ENCODE assay signal across 16 cellular contexts in genomic region chr19:40419780-40420179, GRCh38. TPM values are rescaled to one million over a fixed set of nuclear protein-coding genes. Genes with fewer than 3 reads are reported as not detected.
A peak's percentile ranks its signal among the peaks of the same experiment; 100 is the strongest.
DNase-seq lines count a peak whose midpoint lies in the region; ATAC-seq, FAIRE-seq and TF ChIP-seq lines count a peak whose summit lies in the region.
"Had no signal": no experiment of that assay in that cellular context is flagged by ENCODE, and none has a peak within 500 bp of the region (broad histone marks: within the 10 kb centered on the region; RNA-seq: fewer than 3 reads in every experiment).

No MANE protein-coding gene starts in this region.

- no peaks in the 10 kb centered on the region for H4K20me1 ChIP-seq in GM23338 (replicated peaks; ENCODE audit: insufficient read depth)
- peaks cover 18% of the 10 kb centered on the region for H4K20me1 ChIP-seq in astrocyte (ENCODE audit: insufficient read depth, low read length)

- peaks cover 47% of the 10 kb centered on the region for H3K4me1 Mint-ChIP-seq in T-helper 1 cell treated with Interleukin-12 subunit alpha and Interleukin-12 subunit beta and Interleukin-4 antibody, amounts not matched to agents 30 μg/mL and 1 μg/mL, for 36 hours (ENCODE audit: low read depth)
- peaks cover 29% of the 10 kb centered on the region for H3K4me1 Mint-ChIP-seq in GM23338
- H3K4me1 Mint-ChIP-seq in astrocyte (ENCODE audit: low read depth, unreplicated experiment): peaks cover 14% of the 10 kb centered on the region
- H3K4me1 Mint-ChIP-seq in neural crest cell: peaks cover 29% of the 10 kb centered on the region

- TF ChIP-seq EP300 in tibial nerve (IDR thresholded peaks at IDR 0.05): no peak
- no peak for TF ChIP-seq EP300 in sigmoid colon (IDR thresholded peaks at IDR 0.05)

- H3K36me3 ChIP-seq in GM23338 (ENCODE audit: insufficient read depth) (no peaks in the 10 kb centered on the region), astrocyte (ENCODE audit: insufficient read depth, low read length) (peaks cover 10% of the 10 kb centered on the region), tibial nerve (peaks cover 0 to 13% (median 7%) of the 10 kb centered on the region in 3 donors), sigmoid colon (peaks cover 6 to 12% (median 9%) of the 10 kb centered on the region in 4 donors)

- H3K4me2 ChIP-seq in GM23338 (no peak overlapping the region), astrocyte (ENCODE audit: low read length) (no peak overlapping the region)

- no peak overlapping the region for H3K4me3 ChIP-seq in GM23338
- H3K4me3 ChIP-seq in astrocyte (ENCODE audit: insufficient read depth, low read depth, low read length): no peak overlapping the region
- no peak overlapping the region for H3K4me3 ChIP-seq in tibial nerve
- H3K4me3 ChIP-seq in sigmoid colon: no peak overlapping the region
- H3K4me3 ChIP-seq: GM12878 had no signal

- H3K27ac ChIP-seq in GM23338 (ENCODE audit: low read depth) (no peak overlapping the region), astrocyte (ENCODE audit: low read depth, low read length) (no peak overlapping the region), tibial nerve (peak overlapping the region in 2 of 4 donors; percentile 95 to 100), sigmoid colon (no peak overlapping the region)
- H3K27ac ChIP-seq: foreskin keratinocyte had no signal

- whole genome bisulfite sequencing in tibial nerve, 2 donors: 91 to 94% methylated on average over 5 of the region's 5 CpGs
- WGBS in sigmoid colon, 2 donors: 83 to 87% methylated on average over 5 of the region's 5 CpGs

- TF ChIP-seq CTCF in GM23338 (conservative IDR thresholded peaks at IDR 0.05; ENCODE audit: low read depth in 2 of 2) (no peak), astrocyte (IDR thresholded peaks at IDR 0.05; ENCODE audit: insufficient read depth, low read depth, low read length) (no peak), neural crest cell (conservative IDR thresholded peaks at IDR 0.05) (no peak), tibial nerve (IDR thresholded peaks at IDR 0.05) (no peak), sigmoid colon (IDR thresholded peaks at IDR 0.05) (no peak)

- no peak for FAIRE-seq in astrocyte (lab: Jason Lieb, UNC)
- FAIRE-seq: bronchial epithelial cell, GM12878 had no signal

- no peak for TF ChIP-seq POLR2A in tibial nerve (IDR thresholded peaks at IDR 0.05)
- TF ChIP-seq POLR2A in sigmoid colon (IDR thresholded peaks at IDR 0.05): no peak

- intact Hi-C loops in sigmoid colon (cut with DNase I): loop anchor here (1.0 to 10.0 kb wide), 5 partner anchors 48 to 183 kb away; partner anchors contain the start of genes AKT2, C19orf47, LTBP4 and PLD3

- H3K4me1 ChIP-seq in GM23338 (ENCODE audit: insufficient read depth) (peaks cover 17% of the 10 kb centered on the region), astrocyte (ENCODE audit: insufficient read depth, low read length) (peaks cover 25% of the 10 kb centered on the region), tibial nerve (peaks cover 0 to 62% (median 27%) of the 10 kb centered on the region in 4 donors), sigmoid colon (peaks cover 0 to 36% (median 34%) of the 10 kb centered on the region in 4 donors)

- H3K9ac ChIP-seq in astrocyte (ENCODE audit: low read length): no peak overlapping the region

- H3K4me3 Mint-ChIP-seq in T-helper 1 cell treated with Interleukin-12 subunit alpha and Interleukin-12 subunit beta and Interleukin-4 antibody, amounts not matched to agents 30 μg/mL and 1 μg/mL, for 36 hours: peak overlapping the region; percentile 62
- peak overlapping the region; percentile 47; the same call in 1 of the 3 replicates for H3K4me3 Mint-ChIP-seq in GM23338
- H3K4me3 Mint-ChIP-seq in astrocyte (ENCODE audit: unreplicated experiment): no peak overlapping the region
- H3K4me3 Mint-ChIP-seq in neural crest cell: peak overlapping the region; percentile 73

- no peaks in the 10 kb centered on the region for H3K9me3 Mint-ChIP-seq in T-helper 1 cell treated with Interleukin-12 subunit alpha and Interleukin-12 subunit beta and Interleukin-4 antibody, amounts not matched to agents 30 μg/mL and 1 μg/mL, for 36 hours
- H3K9me3 Mint-ChIP-seq in GM23338 (0 out of 3 replicates have a peak, but pooled peaks cover under 1% of the 10 kb centered on the region), astrocyte (ENCODE audit: unreplicated experiment) (no peaks in the 10 kb centered on the region), neural crest cell (no peaks in the 10 kb centered on the region)

- H3K27ac Mint-ChIP-seq in T-helper 1 cell treated with Interleukin-12 subunit alpha and Interleukin-12 subunit beta and Interleukin-4 antibody, amounts not matched to agents 30 μg/mL and 1 μg/mL, for 36 hours: peak overlapping the region; percentile 75
- H3K27ac Mint-ChIP-seq in GM23338: no peak overlapping the region
- H3K27ac Mint-ChIP-seq in astrocyte (ENCODE audit: unreplicated experiment): peak overlapping the region; percentile 62
- H3K27ac Mint-ChIP-seq in neural crest cell (ENCODE audit: unreplicated experiment): no peak overlapping the region

- H3K79me2 ChIP-seq in GM23338 (replicated peaks; ENCODE audit: insufficient read depth): no peaks in the 10 kb centered on the region; the same call in none of the 2 replicates
- peaks cover 34% of the 10 kb centered on the region for H3K79me2 ChIP-seq in astrocyte (ENCODE audit: insufficient read depth, low read length)

- no peak overlapping the region for H2AFZ ChIP-seq in GM23338
- H2AFZ ChIP-seq in astrocyte (ENCODE audit: low read depth, low read length): no peak overlapping the region

- H3K27me3 ChIP-seq in GM23338 (ENCODE audit: insufficient read depth) (no peaks in the 10 kb centered on the region), astrocyte (ENCODE audit: insufficient read depth, low read length) (no peaks in the 10 kb centered on the region), tibial nerve (no peaks in the 10 kb centered on the region), sigmoid colon (no peaks in the 10 kb centered on the region)
- H3K27me3 ChIP-seq: foreskin keratinocyte, tibial artery had no signal

- peaks cover 10% of the 10 kb centered on the region for H3K36me3 Mint-ChIP-seq in T-helper 1 cell treated with Interleukin-12 subunit alpha and Interleukin-12 subunit beta and Interleukin-4 antibody, amounts not matched to agents 30 μg/mL and 1 μg/mL, for 36 hours (ENCODE audit: low read depth)
- H3K36me3 Mint-ChIP-seq in GM23338 (ENCODE audit: low read depth): peaks cover 12% of the 10 kb centered on the region
- H3K36me3 Mint-ChIP-seq in astrocyte (ENCODE audit: low read depth, unreplicated experiment): peaks cover 3% of the 10 kb centered on the region
- no peaks in the 10 kb centered on the region for H3K36me3 Mint-ChIP-seq in neural crest cell (ENCODE audit: low read depth)

- no peaks in the 10 kb centered on the region for H3K9me2 ChIP-seq in GM23338 (ENCODE audit: insufficient read depth)

- H3K9me3 ChIP-seq in astrocyte (ENCODE audit: insufficient read depth, low read depth, low read length) (no peaks in the 10 kb centered on the region), tibial nerve (no peaks in the 10 kb centered on the region), sigmoid colon (no peaks in the 10 kb centered on the region)
- H3K9me3 ChIP-seq: tibial artery had no signal

- H3F3A ChIP-seq in GM23338 (replicated peaks; ENCODE audit: low read depth): no peaks in the 10 kb centered on the region

- no peak for ATAC-seq in GM23338
- ATAC-seq: foreskin keratinocyte, PC-3 had no signal

- no peaks in the 10 kb centered on the region for H3K27me3 Mint-ChIP-seq in T-helper 1 cell treated with Interleukin-12 subunit alpha and Interleukin-12 subunit beta and Interleukin-4 antibody, amounts not matched to agents 30 μg/mL and 1 μg/mL, for 36 hours (ENCODE audit: low read depth)
- H3K27me3 Mint-ChIP-seq in GM23338 (ENCODE audit: insufficient read depth, low read depth, poor library complexity) (peaks cover 4% of the 10 kb centered on the region), astrocyte (ENCODE audit: low read depth, unreplicated experiment) (no peaks in the 10 kb centered on the region), neural crest cell (ENCODE audit: low read depth) (no peaks in the 10 kb centered on the region)

- DNase-seq in T-helper 1 cell: no peak
- no peak for DNase-seq in GM23338 (ENCODE audit: low spot score)
- no peak for DNase-seq in astrocyte (ENCODE audit: low read depth)
- DNase-seq in neural crest cell (ENCODE audit: low read depth, low spot score): no peak
- DNase-seq in dermis blood vessel endothelial cell: no peak
- DNase-seq in tibial nerve (ENCODE audit: low spot score in 2 of 2): no peak
- no peak for DNase-seq in sigmoid colon
- DNase-seq: foreskin keratinocyte, mesendoderm, NCI-H2029, NCI-H526, PC-3, tibial artery had no signal

RNA-seq across cellular contexts. Expression of gene SERTAD1, which starts 6.0 kb away (rescaled TPM):
- 5.1 and 9.1 TPM in 2 replicates for total RNA-seq in GM23338 (2014; rRNA removed; shearing (Covaris generic))
- 4.6 and 5.0 TPM in 2 replicates for polyA plus RNA-seq in GM23338 (2016; fragmentation: Nextera tagmentation; extraction: Ambion mirVana)
- total RNA-seq in astrocyte: 21.6 and 22.9 TPM in 2 replicates
- total RNA-seq in neural crest cell: 3.2 and 3.3 TPM in 2 replicates
- 18.8 and 38.1 TPM in 2 replicates for total RNA-seq in dermis blood vessel endothelial cell
- total RNA-seq in tibial nerve: 10 to 100 TPM; 18.9 to 22.2 (median 20.4) TPM
- total RNA-seq in sigmoid colon: 10 to 100 TPM; 10.2 to 29.2 (median 15.7) TPM
- 10 to 100 TPM; 14.4 to 44.4 (median 24.0) TPM for polyA plus RNA-seq in sigmoid colon

RNA-seq across cellular contexts. Expression of gene PRX, which starts 6.6 kb away (rescaled TPM):
- total RNA-seq in GM23338 (2014; rRNA removed; shearing (Covaris generic)): 4.2 and 4.3 TPM in 2 replicates
- polyA plus RNA-seq in GM23338 (2016; fragmentation: Nextera tagmentation; extraction: Ambion mirVana) (4.1 and 4.2 TPM in 2 replicates), sigmoid colon (1 to 10 TPM in 2 of 3 donors, under 1 TPM in 1; 0.69 to 2.0 (median 1.8) TPM)
- total RNA-seq in astrocyte (1.5 and 2.6 TPM in 2 replicates), neural crest cell (2.8 and 2.9 TPM in 2 replicates), dermis blood vessel endothelial cell (1.7 and 2.1 TPM in 2 replicates), tibial nerve (100 to 1,000 TPM; 454 to 667 (median 548) TPM), sigmoid colon (1 to 10 TPM; 3.5 to 8.6 (median 5.0) TPM)

RNA-seq across cellular contexts. Expression of gene SERTAD3, which starts 24.4 kb away (rescaled TPM):
- total RNA-seq in GM23338 (2014; rRNA removed; shearing (Covaris generic)): 15.4 and 21.3 TPM in 2 replicates
- 24.1 and 27.9 TPM in 2 replicates for polyA plus RNA-seq in GM23338 (2016; fragmentation: Nextera tagmentation; extraction: Ambion mirVana)
- 49.7 and 58.5 TPM in 2 replicates for total RNA-seq in astrocyte
- 22.3 and 25.8 TPM in 2 replicates for total RNA-seq in neural crest cell
- 14.9 and 25.9 TPM in 2 replicates for total RNA-seq in dermis blood vessel endothelial cell
- total RNA-seq in tibial nerve: 10 to 100 TPM; 15.6 to 23.4 (median 19.9) TPM
- total RNA-seq in sigmoid colon: 10 to 100 TPM; 15.5 to 34.2 (median 26.0) TPM
- 10 to 100 TPM; 28.9 to 60.7 (median 30.4) TPM for polyA plus RNA-seq in sigmoid colon

RNA-seq across cellular contexts. Expression of gene HIPK4, which starts 29.8 kb away (rescaled TPM):
- 0.52 TPM in 1 of 2 replicates, not detected in the other for total RNA-seq in GM23338 (2014; rRNA removed; shearing (Covaris generic))
- polyA plus RNA-seq in GM23338 (2016; fragmentation: Nextera tagmentation; extraction: Ambion mirVana) (0.21 and 0.37 TPM in 2 replicates), sigmoid colon (under 1 TPM in 1 of 3 donors, not detected in 2; 0.06 TPM)
- total RNA-seq in astrocyte (0.12 TPM in 1 of 2 replicates, not detected in the other), neural crest cell (0.11 and 0.30 TPM in 2 replicates), dermis blood vessel endothelial cell (under 0.01 and 0.05 TPM in 2 replicates), tibial nerve (under 1 TPM in 2 of 4 donors, not detected in 2; 0.39 to 0.60 TPM), sigmoid colon (under 1 TPM in 2 of 4 donors, not detected in 2; 0.14 to 0.36 TPM)
- total RNA-seq: PC-3 had no signal

RNA-seq across cellular contexts. Expression of gene BLVRB, which starts 45.8 kb away (rescaled TPM):
- total RNA-seq in GM23338 (2014; rRNA removed; shearing (Covaris generic)): 51.7 and 53.7 TPM in 2 replicates
- polyA plus RNA-seq in GM23338 (2016; fragmentation: Nextera tagmentation; extraction: Ambion mirVana) (43.7 and 45.6 TPM in 2 replicates), sigmoid colon (100 to 1,000 TPM; 139 to 224 (median 196) TPM)
- total RNA-seq in astrocyte (27.1 and 32.7 TPM in 2 replicates), neural crest cell (3.1 and 3.2 TPM in 2 replicates), dermis blood vessel endothelial cell (43.0 and 58.7 TPM in 2 replicates), tibial nerve (100 to 1,000 TPM; 219 to 299 (median 244) TPM), sigmoid colon (100 to 1,000 TPM; 115 to 232 (median 210) TPM)

Comparison
In these comparisons a context has a peak if more than half of its experiments do, and no peak if none do; other contexts are left out.
1. H3K27ac Mint-ChIP-seq: peak in T-helper 1 cell treated with Interleukin-12 subunit alpha and Interleukin-12 subunit beta and Interleukin-4 antibody, amounts not matched to agents 30 μg/mL and 1 μg/mL, for 36 hours (single experiment) and astrocyte (single experiment); none in GM23338 (single experiment) and neural crest cell (single experiment).
2. RNA of gene PRX, which starts 6.6 kb away (total RNA-seq): 454 to 667 TPM in tibial nerve; 3.5 to 8.6 TPM in sigmoid colon, 4.2 to 4.3 TPM in GM23338, 2.8 to 2.9 TPM in neural crest cell, 1.7 to 2.1 TPM in dermis blood vessel endothelial cell and 1.5 to 2.6 TPM in astrocyte; every median in the first group is over 10 times any median in the second.